In genomic region chr12:101832030-101832429, GRCh38 we compare ENCODE assay signal across 15 cellular contexts. TPM values are rescaled to one million over a fixed set of nuclear protein-coding genes. Genes with fewer than 3 reads are reported as not detected.
DNase-seq lines count a peak whose midpoint lies in the region; ATAC-seq and TF ChIP-seq lines count a peak whose summit lies in the region.
"Had no signal": no experiment of that assay in that cellular context is flagged by ENCODE, and none has a peak within 500 bp of the region (broad histone marks: within the 10 kb centered on the region; RNA-seq: fewer than 3 reads in every experiment).

No MANE protein-coding gene starts in this region.

- H3K9me3 ChIP-seq in DND-41 (ENCODE audit: insufficient read depth, low read length, severe bottlenecking) (no peaks in the 10 kb centered on the region), SU-DHL-6 (ENCODE audit: insufficient read depth, low read length) (no peaks in the 10 kb centered on the region), neuronal stem cell (replicated peaks in 1 of 2; ENCODE audit: control insufficient read depth in 2 of 2, insufficient read depth in 1 of 2, low read depth in 1 of 2, low read length in 2 of 2) (no peaks in the 10 kb centered on the region)

- H3F3A ChIP-seq in SU-DHL-6 (ENCODE audit: insufficient read depth): peaks cover 8% of the 10 kb centered on the region; the same call in 1 of the 2 replicates

- H3K18ac ChIP-seq in neuronal stem cell (ENCODE audit: low read length): no peak overlapping the region

- no peaks in the 10 kb centered on the region for H3K36me3 Mint-ChIP-seq in natural killer cell treated with Interleukin-12 subunit alpha and Interleukin-12 subunit beta and Interleukin-15 and Interleukin-18, amount 100 ng/mL, for 72 hours
- H3K36me3 Mint-ChIP-seq: CD4-positive, CD25-positive, alpha-beta regulatory T cell had no signal

- H3K27me3 ChIP-seq in DND-41 (ENCODE audit: insufficient read depth, low read length, poor library complexity) (no peaks in the 10 kb centered on the region), SU-DHL-6 (ENCODE audit: low read length) (no peaks in the 10 kb centered on the region), neuronal stem cell (ENCODE audit: control insufficient read depth in 3 of 3, insufficient read depth in 3 of 3, low read depth in 1 of 3, low read length in 3 of 3) (no peaks in the 10 kb centered on the region)

- H3K27ac ChIP-seq in DND-41 (ENCODE audit: low read length) (no peak overlapping the region), SU-DHL-6 (ENCODE audit: low read depth, low read length) (no peak overlapping the region), neuronal stem cell (replicated peaks; ENCODE audit: low read length) (no peak overlapping the region)

- peaks cover 29 to 30% of the 10 kb centered on the region in 2 donors for H3K4me1 Mint-ChIP-seq in natural killer cell treated with Interleukin-12 subunit alpha and Interleukin-12 subunit beta and Interleukin-15 and Interleukin-18, amount 100 ng/mL, for 72 hours (ENCODE audit: low read depth in 2 of 2)

- no peak overlapping the region for H3K9ac ChIP-seq in DND-41 (ENCODE audit: low read depth, low read length)
- H3K9ac ChIP-seq in SU-DHL-6 (ENCODE audit: low read length): 0 out of 2 replicates have a peak overlapping the region, but pooled peaks have one; percentile 39
- no peak overlapping the region for H3K9ac ChIP-seq in neuronal stem cell (ENCODE audit: low read depth, low read length, poor library complexity)

- H3K4ac ChIP-seq in neuronal stem cell (ENCODE audit: low read length): no peak overlapping the region

- peaks cover 38% of the 10 kb centered on the region for H3K4me1 ChIP-seq in DND-41 (ENCODE audit: insufficient read depth, low read length)
- H3K4me1 ChIP-seq in neuronal stem cell (ENCODE audit: control insufficient read depth in 2 of 2, insufficient read depth in 1 of 2, low read depth in 1 of 2, low read length in 2 of 2): no peaks in the 10 kb centered on the region

- H4K91ac ChIP-seq in neuronal stem cell (ENCODE audit: low read depth, low read length, poor library complexity): no peak overlapping the region

- no peak overlapping the region for H4K8ac ChIP-seq in neuronal stem cell (ENCODE audit: low read depth, low read length)

- peaks cover 36% of the 10 kb centered on the region for H3K79me2 ChIP-seq in DND-41 (ENCODE audit: insufficient read depth, low read length)
- peaks cover 10% of the 10 kb centered on the region; the same call in 1 of the 2 replicates for H3K79me2 ChIP-seq in SU-DHL-6 (ENCODE audit: insufficient read depth, low read length)

- H3K4me3 ChIP-seq in DND-41 (ENCODE audit: low read depth in 1 of 2, low read length in 2 of 2) (no peak overlapping the region), SU-DHL-6 (ENCODE audit: insufficient read depth, low read length, poor library complexity, severe bottlenecking) (no peak overlapping the region), neuronal stem cell (ENCODE audit: low read length in 2 of 2) (no peak overlapping the region)

- H2AK5ac ChIP-seq in neuronal stem cell (ENCODE audit: low read depth, low read length): no peak overlapping the region

- no peaks in the 10 kb centered on the region; the same call in 1 of the 2 replicates for H3K36me3 ChIP-seq in DND-41 (ENCODE audit: insufficient read depth, low read length)
- no peaks in the 10 kb centered on the region for H3K36me3 ChIP-seq in SU-DHL-6 (ENCODE audit: low read length)
- H3K36me3 ChIP-seq in neuronal stem cell (replicated peaks in 1 of 2; ENCODE audit: control insufficient read depth in 2 of 2, insufficient read depth in 2 of 2, low read length in 2 of 2): no peaks in the 10 kb centered on the region

- H3K23ac ChIP-seq in neuronal stem cell (ENCODE audit: low read depth, low read length, poor library complexity): no peak overlapping the region

- H2AFZ ChIP-seq in DND-41 (ENCODE audit: low read depth, low read length): 0 out of 2 replicates have a peak overlapping the region, but pooled peaks have one; percentile 78
- H2AFZ ChIP-seq in SU-DHL-6 (ENCODE audit: low read depth, low read length, severe bottlenecking): peak overlapping the region; percentile 92
- H2AFZ ChIP-seq in neuronal stem cell (ENCODE audit: low read length): no peak overlapping the region

- H3K4me2 ChIP-seq in DND-41 (ENCODE audit: insufficient read depth, low read length): no peak overlapping the region
- no peak overlapping the region for H3K4me2 ChIP-seq in SU-DHL-6 (ENCODE audit: low read depth, low read length, poor library complexity, severe bottlenecking)
- no peak overlapping the region for H3K4me2 ChIP-seq in neuronal stem cell (ENCODE audit: insufficient read depth, low read length, poor library complexity, severe bottlenecking)

- H3K14ac ChIP-seq in neuronal stem cell (ENCODE audit: low read length): no peak overlapping the region

- DNase-seq in DND-41: no peak
- DNase-seq in HCEC 1CT: peak; percentile 25
- no peak for DNase-seq in natural killer cell treated with Interleukin-12 subunit alpha and Interleukin-12 subunit beta and Interleukin-15 and Interleukin-18, amount 100 ng/mL, for 72 hours (ENCODE audit: low spot score)
- no peak for DNase-seq in neuronal stem cell (ENCODE audit: low spot score)
- no peak for DNase-seq in activated CD8-positive, alpha-beta memory T cell treated with anti-CD3 and anti-CD28 coated beads, Interleukin-2, amount 50 U/mL, for 4 hours
- DNase-seq: ACHN; CD4-positive, CD25-positive, alpha-beta regulatory T cell; H9; Kasumi-1; NCI-H187 treated with DMSO at 0.1 percent for 48 hours; NCI-H446 treated with DMSO at 0.1 percent for 48 hours; NCI-H774; SHP77 treated with DMSO at 0.1 percent for 48 hours had no signal

- no peak overlapping the region for H2BK120ac ChIP-seq in neuronal stem cell (ENCODE audit: low read depth, low read length)

- H4K20me1 ChIP-seq in DND-41 (ENCODE audit: insufficient read depth, low read length) (no peaks in the 10 kb centered on the region), SU-DHL-6 (ENCODE audit: low read depth, low read length) (no peaks in the 10 kb centered on the region)

- no peak overlapping the region for H3K4me3 Mint-ChIP-seq in natural killer cell treated with Interleukin-12 subunit alpha and Interleukin-12 subunit beta and Interleukin-15 and Interleukin-18, amount 100 ng/mL, for 72 hours

- no peak overlapping the region for H2BK12ac ChIP-seq in neuronal stem cell (ENCODE audit: low read length)

- H3K9me3 Mint-ChIP-seq in natural killer cell treated with Interleukin-12 subunit alpha and Interleukin-12 subunit beta and Interleukin-15 and Interleukin-18, amount 100 ng/mL, for 72 hours: no peaks in the 10 kb centered on the region
- H3K9me3 Mint-ChIP-seq: CD4-positive, CD25-positive, alpha-beta regulatory T cell; H9 had no signal

- no peaks in the 10 kb centered on the region for H3K27me3 Mint-ChIP-seq in natural killer cell treated with Interleukin-12 subunit alpha and Interleukin-12 subunit beta and Interleukin-15 and Interleukin-18, amount 100 ng/mL, for 72 hours

- WGBS in neuronal stem cell (ENCODE audit: extremely low coverage in 2 of 2, insufficient read length in 2 of 2, insufficient replicate concordance in 1 of 2), 2 donors: no CpG with 5 or more reads among the region's 1 CpG

- TF ChIP-seq CTCF in DND-41 (IDR thresholded peaks at IDR 0.05; ENCODE audit: borderline replicate concordance, extremely low read depth, low read length, poor library complexity, severe bottlenecking): no peak
- TF ChIP-seq CTCF in SU-DHL-6 (IDR thresholded peaks at IDR 0.05; ENCODE audit: insufficient read depth, low read length, poor library complexity, severe bottlenecking): no peak

- ATAC-seq in DND-41 (ENCODE audit: insufficient read depth, low read depth) (no peak), GM21619 (IDR thresholded peaks at IDR 0.05; ENCODE audit: unreplicated experiment) (no peak)
- no peak for ATAC-seq in natural killer cell treated with Interleukin-12 subunit alpha and Interleukin-12 subunit beta and Interleukin-15 and Interleukin-18, amount 100 ng/mL, for 72 hours

- no peak overlapping the region for H2BK5ac ChIP-seq in neuronal stem cell (ENCODE audit: low read length)

- H2BK15ac ChIP-seq in neuronal stem cell (ENCODE audit: low read length): no peak overlapping the region

- no peaks in the 10 kb centered on the region for H3K9me2 ChIP-seq in SU-DHL-6 (replicated peaks; ENCODE audit: insufficient read depth, low read length)

- no peaks in the 10 kb centered on the region for H3K79me1 ChIP-seq in neuronal stem cell (ENCODE audit: low read depth, low read length)

- H3K27ac Mint-ChIP-seq in natural killer cell treated with Interleukin-12 subunit alpha and Interleukin-12 subunit beta and Interleukin-15 and Interleukin-18, amount 100 ng/mL, for 72 hours: peak overlapping the region; percentile 53 to 81

RNA-seq across cellular contexts. Expression of gene GNPTAB, which starts 1.3 kb away (rescaled TPM):
- total RNA-seq in natural killer cell treated with Interleukin-12 subunit alpha and Interleukin-12 subunit beta and Interleukin-15 and Interleukin-18, amount 100 ng/mL, for 72 hours: 100 to 1,000 TPM; 139 to 186 TPM
- 12.4 TPM for polyA plus RNA-seq in neuronal stem cell (2013, experiment 1 of 2)
- 13.2 TPM for polyA plus RNA-seq in neuronal stem cell (2013, experiment 2 of 2)

RNA-seq across cellular contexts. Expression of gene DRAM1, which starts 45.4 kb away (rescaled TPM):
- 10 to 100 TPM; 24.5 to 63.0 TPM for total RNA-seq in natural killer cell treated with Interleukin-12 subunit alpha and Interleukin-12 subunit beta and Interleukin-15 and Interleukin-18, amount 100 ng/mL, for 72 hours
- polyA plus RNA-seq in neuronal stem cell (2013, experiment 1 of 2): 4.8 TPM
- 4.6 TPM for polyA plus RNA-seq in neuronal stem cell (2013, experiment 2 of 2)
